Comparison of ENCODE assay signal across 8 cellular contexts in the genomic region with DNA sequence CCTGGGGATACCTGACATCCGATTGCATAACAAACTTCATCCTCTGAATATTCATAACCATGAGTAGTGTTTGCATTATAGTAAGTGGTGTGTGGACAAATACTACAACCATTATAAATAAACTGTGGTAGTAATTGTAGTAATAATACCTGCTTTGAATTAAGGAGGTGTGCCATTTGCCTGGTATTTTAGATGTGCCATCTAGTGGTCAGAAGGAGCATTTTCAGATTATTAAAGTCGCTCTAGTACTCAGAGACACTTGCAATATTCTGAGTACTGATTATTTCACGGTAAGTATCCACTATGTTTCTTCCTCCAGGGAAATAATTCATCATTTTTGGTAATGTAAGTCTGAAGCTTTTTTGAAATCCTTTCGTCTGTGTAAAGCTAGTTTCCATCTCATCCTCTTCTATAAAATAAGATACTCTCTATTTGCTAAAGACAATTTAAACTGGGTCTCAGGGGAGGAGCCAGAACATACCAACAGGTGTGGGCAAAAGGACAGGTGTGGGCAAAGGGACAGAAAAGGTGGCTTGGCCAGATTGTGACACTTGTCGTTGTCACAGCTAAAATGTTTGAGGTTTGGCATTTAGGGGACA.
DNase-seq lines count a peak whose midpoint lies in the region; ATAC-seq, FAIRE-seq and TF ChIP-seq lines count a peak whose summit lies in the region.

No MANE protein-coding gene starts in this region.

- no peaks in the 10 kb centered on the region for H3K4me1 ChIP-seq in K562 (replicated peaks in 1 of 2; ENCODE audit: control insufficient read depth in 2 of 2, insufficient read depth in 2 of 2, low read length in 2 of 2)
- H3K4me1 ChIP-seq in lung (ENCODE audit: control insufficient read depth in 2 of 2, insufficient read depth in 2 of 2, low read length in 2 of 2): no peaks in the 10 kb centered on the region

- H3K79me2 ChIP-seq in K562 (ENCODE audit: control insufficient read depth, insufficient read depth, low read length): no peaks in the 10 kb centered on the region

- CTCF ChIA-PET in AG04450 (lab: Charles Lee): interaction anchor here (0.6 to 1.1 kb wide), 9 partner anchors 9 to 1127 kb away, joined by 3 to 4 read pairs (median 3); no protein-coding TSS in a partner anchor
- CTCF ChIA-PET in K562 (lab: Yijun Ruan, JAX; ENCODE audit: low intra/inter-chr PET ratio): no interaction called here

- no peak for TF ChIP-seq EP300 in K562 (IDR thresholded peaks at IDR 0.05; ENCODE audit: low read length)

- peak; percentile 21 to 45; a peak in 2 of 4 replicates for TF ChIP-seq RAD21 in K562 (CRISPR knock-in tag; conservative IDR thresholded peaks at IDR 0.05 in 1 of 2, IDR thresholded peaks at IDR 0.05 in 1 of 2)

- H3K27me3 ChIP-seq in AG04450 (ENCODE audit: control insufficient read depth, insufficient read depth, low read length) (no peaks in the 10 kb centered on the region), K562 (ENCODE audit: control insufficient read depth in 2 of 2, insufficient read depth in 2 of 2, low read length in 2 of 2) (no peaks in the 10 kb centered on the region), lung (ENCODE audit: control insufficient read depth, insufficient read depth) (no peaks in the 10 kb centered on the region)

- no peak overlapping the region for H2AFZ ChIP-seq in K562 (ENCODE audit: low read depth, low read length)

- H3K9me3 ChIP-seq in AG04450 (ENCODE audit: control insufficient read depth, insufficient read depth, low read length) (peaks cover 5% of the 10 kb centered on the region; the same call in 1 of the 2 replicates), K562 (replicated peaks; ENCODE audit: control insufficient read depth, insufficient read depth, low read depth, low read length) (no peaks in the 10 kb centered on the region), lung (ENCODE audit: control insufficient read depth in 2 of 2, insufficient read depth in 1 of 2, low read length in 1 of 2) (no peaks in the 10 kb centered on the region)

- POLR2A ChIA-PET in AG04450 (lab: Yijun Ruan, JAX) (no interaction called here), K562 (lab: Yijun Ruan, JAX) (no interaction called here)

- no peak overlapping the region for H3K27ac ChIP-seq in AG04450 (ENCODE audit: low read depth, low read length)
- no peak overlapping the region for H3K27ac ChIP-seq in K562 (ENCODE audit: extremely low read depth, low read depth, low read length)
- H3K27ac ChIP-seq in lung (ENCODE audit: low read depth in 1 of 2, low read length in 1 of 2): no peak overlapping the region

- WGBS in K562 (ENCODE audit: insufficient coverage, low coverage, missing lambda C conversion rate): 0% methylated on average over 4 of the region's 5 CpGs
- WGBS in lung, 2 donors: 45 to 50% methylated on average over 5 of the region's 5 CpGs

- H3K36me3 ChIP-seq in K562 (ENCODE audit: control insufficient read depth, insufficient read depth, low read length): no peaks in the 10 kb centered on the region
- H3K36me3 ChIP-seq in lung (ENCODE audit: control insufficient read depth in 2 of 2, insufficient read depth in 2 of 2, low read length in 2 of 2): no peaks in the 10 kb centered on the region

- DNase-seq in AG04450 (ENCODE audit: low read depth, low spot score): no peak
- peak; percentile 32 for DNase-seq in NB4 (ENCODE audit: low read depth)
- DNase-seq in K562 (ENCODE audit: extremely low read depth in 1 of 4, low spot score in 3 of 4): peak; percentile 3 to 12 (median 4)
- no peak for DNase-seq in lung (ENCODE audit: low spot score)
- no peak for DNase-seq in cerebellar nuclear complex (lab: John Stamatoyannopoulos, UW)
- no peak for DNase-seq in activated T-cell treated with anti-CD3 and anti-CD28 coated beads, Interleukin-2, amount 50 U/mL, for 48 hours
- no peak for DNase-seq in activated naive CD4-positive, alpha-beta T cell treated with Interleukin-2 at 50 U/mL for 16 hours

- intact Hi-C loops in K562 (cut with micrococcal nuclease): loop anchor here (5.0 kb wide), 1 partner anchor 314 kb away; no protein-coding TSS in a partner anchor

- in situ Hi-C loops in K562 (cut with MboI): no loop called here

- no peak for FAIRE-seq in K562 (lab: Jason Lieb, UNC)

- TF ChIP-seq POLR2A in NB4 (IDR thresholded peaks at IDR 0.05; ENCODE audit: extremely low read depth, insufficient read length) (no peak), K562 (conservative IDR thresholded peaks at IDR 0.05) (no peak)

- H4K20me1 ChIP-seq in K562 (replicated peaks; ENCODE audit: control insufficient read depth, insufficient read depth, low read length): no peaks in the 10 kb centered on the region

- no peak overlapping the region for H3K4me3 ChIP-seq in AG04450 (ENCODE audit: low read depth, low read length)
- H3K4me3 ChIP-seq in NB4 (ENCODE audit: low read depth, low read length): no peak overlapping the region
- no peak overlapping the region for H3K4me3 ChIP-seq in K562
- H3K4me3 ChIP-seq in lung: no peak overlapping the region

- TF ChIP-seq CTCF in AG04450 (IDR thresholded peaks at IDR 0.05; ENCODE audit: low read depth, low read length) (peak; percentile 64), NB4 (IDR thresholded peaks at IDR 0.05; ENCODE audit: low read depth, low read length) (peak; percentile 60), K562 (IDR thresholded peaks at IDR 0.05 in 2 of 3, conservative IDR thresholded peaks at IDR 0.05 in 1 of 3; ENCODE audit: insufficient read depth in 2 of 3, low read depth in 1 of 3, low read length in 3 of 3) (peak in 2 of 3 experiments; percentile 47 to 51; a peak in 4 of 6 replicates), lung (IDR thresholded peaks at IDR 0.05; ENCODE audit: control extremely low read depth, extremely low read depth) (peak; percentile 56)

- no peak overlapping the region for H3K4me2 ChIP-seq in K562 (ENCODE audit: insufficient read depth, low read length)

- BruUV-seq in K562 (replicated peaks; lab: Mats Ljungman, UMichigan): no TSS peak

- no peaks in the 10 kb centered on the region for H3K9me1 ChIP-seq in K562 (ENCODE audit: control insufficient read depth, insufficient read depth, low read length)

- ATAC-seq in GM18511 (IDR thresholded peaks at IDR 0.05; ENCODE audit: unreplicated experiment) (peak; percentile 78), K562 (peak; percentile 64; the same call in 2 of the 3 replicates), lung (ENCODE audit: insufficient read depth, low FRiP score) (no peak)

- no peak overlapping the region for H3K9ac ChIP-seq in K562 (ENCODE audit: insufficient read depth in 1 of 2, low read depth in 2 of 2, low read length in 2 of 2)

TF ChIP-seq in K562, 482 proteins besides CTCF, POLR2A, EP300 and RAD21:
- TF ChIP-seq RCOR1 (IDR thresholded peaks at IDR 0.05; ENCODE audit: borderline replicate concordance in 1 of 2, low read depth in 2 of 2, low read length in 2 of 2): no peak
- TF ChIP-seq, protein P1, sequence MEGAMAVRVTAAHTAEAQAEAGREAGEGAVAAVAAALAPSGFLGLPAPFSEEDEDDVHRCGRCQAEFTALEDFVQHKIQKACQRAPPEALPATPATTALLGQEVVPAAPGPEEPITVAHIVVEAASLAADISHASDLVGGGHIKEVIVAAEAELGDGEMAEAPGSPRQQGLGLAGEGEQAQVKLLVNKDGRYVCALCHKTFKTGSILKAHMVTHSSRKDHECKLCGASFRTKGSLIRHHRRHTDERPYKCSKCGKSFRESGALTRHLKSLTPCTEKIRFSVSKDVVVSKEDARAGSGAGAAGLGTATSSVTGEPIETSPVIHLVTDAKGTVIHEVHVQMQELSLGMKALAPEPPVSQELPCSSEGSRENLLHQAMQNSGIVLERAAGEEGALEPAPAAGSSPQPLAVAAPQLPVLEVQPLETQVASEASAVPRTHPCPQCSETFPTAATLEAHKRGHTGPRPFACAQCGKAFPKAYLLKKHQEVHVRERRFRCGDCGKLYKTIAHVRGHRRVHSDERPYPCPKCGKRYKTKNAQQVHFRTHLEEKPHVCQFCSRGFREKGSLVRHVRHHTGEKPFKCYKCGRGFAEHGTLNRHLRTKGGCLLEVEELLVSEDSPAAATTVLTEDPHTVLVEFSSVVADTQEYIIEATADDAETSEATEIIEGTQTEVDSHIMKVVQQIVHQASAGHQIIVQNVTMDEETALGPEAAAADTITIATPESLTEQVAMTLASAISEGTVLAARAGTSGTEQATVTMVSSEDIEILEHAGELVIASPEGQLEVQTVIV (CRISPR knock-in tag; IDR thresholded peaks at IDR 0.05; ENCODE audit: borderline replicate concordance): no peak
- TF ChIP-seq, protein P2, sequence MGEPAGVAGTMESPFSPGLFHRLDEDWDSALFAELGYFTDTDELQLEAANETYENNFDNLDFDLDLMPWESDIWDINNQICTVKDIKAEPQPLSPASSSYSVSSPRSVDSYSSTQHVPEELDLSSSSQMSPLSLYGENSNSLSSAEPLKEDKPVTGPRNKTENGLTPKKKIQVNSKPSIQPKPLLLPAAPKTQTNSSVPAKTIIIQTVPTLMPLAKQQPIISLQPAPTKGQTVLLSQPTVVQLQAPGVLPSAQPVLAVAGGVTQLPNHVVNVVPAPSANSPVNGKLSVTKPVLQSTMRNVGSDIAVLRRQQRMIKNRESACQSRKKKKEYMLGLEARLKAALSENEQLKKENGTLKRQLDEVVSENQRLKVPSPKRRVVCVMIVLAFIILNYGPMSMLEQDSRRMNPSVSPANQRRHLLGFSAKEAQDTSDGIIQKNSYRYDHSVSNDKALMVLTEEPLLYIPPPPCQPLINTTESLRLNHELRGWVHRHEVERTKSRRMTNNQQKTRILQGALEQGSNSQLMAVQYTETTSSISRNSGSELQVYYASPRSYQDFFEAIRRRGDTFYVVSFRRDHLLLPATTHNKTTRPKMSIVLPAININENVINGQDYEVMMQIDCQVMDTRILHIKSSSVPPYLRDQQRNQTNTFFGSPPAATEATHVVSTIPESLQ (CRISPR knock-in tag; IDR thresholded peaks at IDR 0.05): no peak
- no peak for TF ChIP-seq CBFA2T3 (IDR thresholded peaks at IDR 0.05)

Comparison
In these comparisons a context has a peak if more than half of its experiments do, and no peak if none do; other contexts are left out.
1. DNase-seq: peak in NB4 (single experiment) and K562 (4 of 4); none in AG04450 (single experiment), lung (single experiment), cerebellar nuclear complex (0 of 2), activated T-cell treated with anti-CD3 and anti-CD28 coated beads, Interleukin-2, amount 50 U/mL, for 48 hours (0 of 2) and activated naive CD4-positive, alpha-beta T cell treated with Interleukin-2 at 50 U/mL for 16 hours (single experiment).
2. Peak in every context shown above with its lines, with median percentiles within 50 percentile points of each other: CTCF ChIP-seq.